In genomic region chr11:35014352-35014751, GRCh38 we compare ENCODE assay signal across 12 cellular contexts.
DNase-seq lines count a peak whose midpoint lies in the region; ATAC-seq, FAIRE-seq and TF ChIP-seq lines count a peak whose summit lies in the region.
"Had no signal": no experiment of that assay in that cellular context is flagged by ENCODE, and none has a peak within 500 bp of the region (broad histone marks: within the 10 kb centered on the region; RNA-seq: fewer than 3 reads in every experiment).

No MANE protein-coding gene starts in this region.

- peak in 1 of 2 experiments; percentile 35; a peak in 1 of 4 replicates for TF ChIP-seq EP300 in SK-N-SH (IDR thresholded peaks at IDR 0.05; ENCODE audit: borderline replicate concordance in 1 of 2, low read depth in 1 of 2, low read length in 1 of 2)

- H2AFZ ChIP-seq in SK-N-SH (ENCODE audit: low read depth): no peak overlapping the region

- H3K9me3 Mint-ChIP-seq in stimulated activated effector memory CD8-positive, alpha-beta T cell treated with anti-CD3 and anti-CD28 coated beads, Interleukin-12 subunit alpha, Interleukin-12 subunit beta, amount 100 ng/mL, for 72 hours: no peaks in the 10 kb centered on the region

- H3K9ac ChIP-seq in SK-N-SH: no peak overlapping the region
- no peak overlapping the region for H3K9ac ChIP-seq in kidney (ENCODE audit: low read length in 2 of 2)

- FAIRE-seq in kidney (lab: Jason Lieb, UNC): no peak
- FAIRE-seq: endothelial cell of umbilical vein had no signal

- H4K20me1 ChIP-seq in SK-N-SH (ENCODE audit: insufficient read depth): no peaks in the 10 kb centered on the region

- H3K36me3 ChIP-seq in SK-N-SH (replicated peaks in 1 of 2; ENCODE audit: control insufficient read depth in 1 of 2, insufficient read depth in 2 of 2, low read length in 1 of 2): no peaks in the 10 kb centered on the region
- no peaks in the 10 kb centered on the region for H3K36me3 ChIP-seq in kidney (ENCODE audit: control insufficient read depth in 1 of 2, insufficient read depth in 2 of 2, low read length in 2 of 2)
- H3K36me3 ChIP-seq: HAP-1 had no signal

- TF ChIP-seq CTCF in SK-N-SH (IDR thresholded peaks at IDR 0.05) (no peak), kidney (IDR thresholded peaks at IDR 0.05; ENCODE audit: borderline replicate concordance, extremely low read depth, insufficient read depth) (no peak)

- no peak overlapping the region for H3K4me3 ChIP-seq in SK-N-SH (ENCODE audit: low read depth in 2 of 2, low read length in 1 of 2)
- no peak overlapping the region for H3K4me3 ChIP-seq in kidney (ENCODE audit: low read length in 2 of 2)
- H3K4me3 ChIP-seq: HAP-1 had no signal

- DNase-seq in GM04503 (ENCODE audit: low read depth) (peak; percentile 92), SK-N-SH (no peak), fibroblast of gingiva (ENCODE audit: low read depth) (peak; percentile 93), NCI-H2081 (lab: John Stamatoyannopoulos, UW) (no peak), kidney (no peak), NCI-H524 (lab: John Stamatoyannopoulos, UW) (no peak)
- DNase-seq in stimulated activated effector memory CD8-positive, alpha-beta T cell treated with anti-CD3 and anti-CD28 coated beads, Interleukin-12 subunit alpha, Interleukin-12 subunit beta, amount 100 ng/mL, for 72 hours (ENCODE audit: low spot score in 2 of 2): no peak
- DNase-seq: activated effector memory CD4-positive, alpha-beta T cell treated with Interleukin-2 at 50 U/mL for 16 hours; NCI-H1092 treated with DMSO at 0.1 percent for 48 hours had no signal

- peaks cover 9% of the 10 kb centered on the region for H3K36me3 Mint-ChIP-seq in stimulated activated effector memory CD8-positive, alpha-beta T cell treated with anti-CD3 and anti-CD28 coated beads, Interleukin-12 subunit alpha, Interleukin-12 subunit beta, amount 100 ng/mL, for 72 hours

- peaks cover 34% of the 10 kb centered on the region for H3K4me1 Mint-ChIP-seq in stimulated activated effector memory CD8-positive, alpha-beta T cell treated with anti-CD3 and anti-CD28 coated beads, Interleukin-12 subunit alpha, Interleukin-12 subunit beta, amount 100 ng/mL, for 72 hours

- H3K27ac Mint-ChIP-seq in stimulated activated effector memory CD8-positive, alpha-beta T cell treated with anti-CD3 and anti-CD28 coated beads, Interleukin-12 subunit alpha, Interleukin-12 subunit beta, amount 100 ng/mL, for 72 hours: peak overlapping the region; percentile 89
- H3K27ac Mint-ChIP-seq: progenitor cell of endocrine pancreas had no signal

- H3K9me2 ChIP-seq in SK-N-SH: no peaks in the 10 kb centered on the region

- WGBS in SK-N-SH (ENCODE audit: low lambda C conversion rate): 13% methylated on average over 2 of the region's 2 CpGs

- peak overlapping the region in 1 of 2 experiments; percentile 71; a peak in 2 of 4 replicates for H3K27ac ChIP-seq in SK-N-SH (ENCODE audit: low read depth in 2 of 2, low read length in 1 of 2)
- no peak overlapping the region for H3K27ac ChIP-seq in kidney (ENCODE audit: low read depth in 2 of 2, low read length in 2 of 2)

- ATAC-seq in stimulated activated effector memory CD8-positive, alpha-beta T cell treated with anti-CD3 and anti-CD28 coated beads, Interleukin-12 subunit alpha, Interleukin-12 subunit beta, amount 100 ng/mL, for 72 hours: no peak

- H3K4me2 ChIP-seq in SK-N-SH: no peak overlapping the region

- peaks cover 11% of the 10 kb centered on the region for H3F3A ChIP-seq in SK-N-SH (replicated peaks; ENCODE audit: insufficient read depth)

- intact Hi-C loops in kidney (cut with DNase I): no loop called here

- CTCF ChIA-PET in SK-N-SH (lab: Yijun Ruan, JAX): no interaction called here

- H3K4me3 Mint-ChIP-seq in stimulated activated effector memory CD8-positive, alpha-beta T cell treated with anti-CD3 and anti-CD28 coated beads, Interleukin-12 subunit alpha, Interleukin-12 subunit beta, amount 100 ng/mL, for 72 hours: peak overlapping the region; percentile 45

- H3K27me3 ChIP-seq in SK-N-SH (ENCODE audit: insufficient read depth): no peaks in the 10 kb centered on the region

- POLR2A ChIA-PET in SK-N-SH (lab: Yijun Ruan, JAX): no interaction called here

- TF ChIP-seq RAD21 in SK-N-SH (IDR thresholded peaks at IDR 0.05; ENCODE audit: low read length): no peak

- H3K4me1 ChIP-seq in SK-N-SH (ENCODE audit: control insufficient read depth in 1 of 2, insufficient read depth in 2 of 2, low read depth in 1 of 2, low read length in 1 of 2): peaks cover 0 to 7% of the 10 kb centered on the region in 2 experiments; a peak in 1 of 4 replicates
- H3K4me1 ChIP-seq in kidney (ENCODE audit: control insufficient read depth in 1 of 2, insufficient read depth in 1 of 2, low read depth in 1 of 2, low read length in 2 of 2): peaks cover 0 to 3% of the 10 kb centered on the region in 2 donors
- H3K4me1 ChIP-seq: HAP-1 had no signal

- H3K9me3 ChIP-seq in SK-N-SH: no peaks in the 10 kb centered on the region
- H3K9me3 ChIP-seq in kidney (ENCODE audit: control insufficient read depth in 1 of 2, low read length in 2 of 2): no peaks in the 10 kb centered on the region
- H3K9me3 ChIP-seq: HAP-1 had no signal

- H3K79me2 ChIP-seq in SK-N-SH (ENCODE audit: insufficient read depth): no peaks in the 10 kb centered on the region

TF ChIP-seq in SK-N-SH, 30 proteins besides CTCF, POLR2A, EP300 and RAD21 (continues in another document):
- peak; percentile 32; the same call in 1 of the 2 replicates for TF ChIP-seq POLR2AphosphoS5 (IDR thresholded peaks at IDR 0.05; ENCODE audit: low read depth, low read length)
- TF ChIP-seq FOXM1 (IDR thresholded peaks at IDR 0.05; ENCODE audit: low read depth): no peak
- TF ChIP-seq RCOR1 (IDR thresholded peaks at IDR 0.05; ENCODE audit: low read length): no peak
- peak; percentile 48; the same call in 1 of the 2 replicates for TF ChIP-seq PBX3 (IDR thresholded peaks at IDR 0.05)
- TF ChIP-seq NFIC (IDR thresholded peaks at IDR 0.05; ENCODE audit: borderline replicate concordance): peak; percentile 24; the same call in 1 of the 2 replicates
- no peak for TF ChIP-seq ZBTB33 (IDR thresholded peaks at IDR 0.05; ENCODE audit: borderline replicate concordance, low read depth)
- TF ChIP-seq, protein P1, sequence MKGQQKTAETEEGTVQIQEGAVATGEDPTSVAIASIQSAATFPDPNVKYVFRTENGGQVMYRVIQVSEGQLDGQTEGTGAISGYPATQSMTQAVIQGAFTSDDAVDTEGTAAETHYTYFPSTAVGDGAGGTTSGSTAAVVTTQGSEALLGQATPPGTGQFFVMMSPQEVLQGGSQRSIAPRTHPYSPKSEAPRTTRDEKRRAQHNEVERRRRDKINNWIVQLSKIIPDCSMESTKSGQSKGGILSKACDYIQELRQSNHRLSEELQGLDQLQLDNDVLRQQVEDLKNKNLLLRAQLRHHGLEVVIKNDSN (IDR thresholded peaks at IDR 0.05; ENCODE audit: borderline replicate concordance, low read depth): no peak
- TF ChIP-seq CHD2 (IDR thresholded peaks at IDR 0.05; ENCODE audit: low read length, partially characterized antibody): no peak
- no peak for TF ChIP-seq MEF2A (IDR thresholded peaks at IDR 0.05; ENCODE audit: borderline replicate concordance, low read depth)
- TF ChIP-seq, protein P2, sequence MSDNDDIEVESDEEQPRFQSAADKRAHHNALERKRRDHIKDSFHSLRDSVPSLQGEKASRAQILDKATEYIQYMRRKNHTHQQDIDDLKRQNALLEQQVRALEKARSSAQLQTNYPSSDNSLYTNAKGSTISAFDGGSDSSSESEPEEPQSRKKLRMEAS (IDR thresholded peaks at IDR 0.05; ENCODE audit: low read depth): peak; percentile 64; the same call in 1 of the 2 replicates
- no peak for TF ChIP-seq TAF1 (IDR thresholded peaks at IDR 0.05; ENCODE audit: borderline replicate concordance, low read depth, low read length)
- TF ChIP-seq TCF12 (IDR thresholded peaks at IDR 0.05): peak; percentile 84
- no peak for TF ChIP-seq YY1 (IDR thresholded peaks at IDR 0.05; ENCODE audit: low read depth)
- TF ChIP-seq IRF3 (IDR thresholded peaks at IDR 0.05; ENCODE audit: low read depth, low read length): no peak
- no peak; the same call in 1 of the 2 replicates for TF ChIP-seq TEAD4 (IDR thresholded peaks at IDR 0.05; ENCODE audit: borderline replicate concordance, insufficient read depth)
- no peak for TF ChIP-seq GABPA (IDR thresholded peaks at IDR 0.05; ENCODE audit: low read depth)
- no peak for TF ChIP-seq RXRA (IDR thresholded peaks at IDR 0.05; ENCODE audit: borderline replicate concordance, low read depth)

Comparison
In these comparisons a context has a peak if more than half of its experiments do, and no peak if none do; other contexts are left out.
1. DNase-seq: peak in GM04503 (single experiment) and fibroblast of gingiva (single experiment); none in SK-N-SH (single experiment), stimulated activated effector memory CD8-positive, alpha-beta T cell treated with anti-CD3 and anti-CD28 coated beads, Interleukin-12 subunit alpha, Interleukin-12 subunit beta, amount 100 ng/mL, for 72 hours (0 of 2), NCI-H2081 (0 of 2), kidney (single experiment) and NCI-H524 (0 of 2).